1 cellular context compared by ENCODE assay signal in the genomic region with DNA sequence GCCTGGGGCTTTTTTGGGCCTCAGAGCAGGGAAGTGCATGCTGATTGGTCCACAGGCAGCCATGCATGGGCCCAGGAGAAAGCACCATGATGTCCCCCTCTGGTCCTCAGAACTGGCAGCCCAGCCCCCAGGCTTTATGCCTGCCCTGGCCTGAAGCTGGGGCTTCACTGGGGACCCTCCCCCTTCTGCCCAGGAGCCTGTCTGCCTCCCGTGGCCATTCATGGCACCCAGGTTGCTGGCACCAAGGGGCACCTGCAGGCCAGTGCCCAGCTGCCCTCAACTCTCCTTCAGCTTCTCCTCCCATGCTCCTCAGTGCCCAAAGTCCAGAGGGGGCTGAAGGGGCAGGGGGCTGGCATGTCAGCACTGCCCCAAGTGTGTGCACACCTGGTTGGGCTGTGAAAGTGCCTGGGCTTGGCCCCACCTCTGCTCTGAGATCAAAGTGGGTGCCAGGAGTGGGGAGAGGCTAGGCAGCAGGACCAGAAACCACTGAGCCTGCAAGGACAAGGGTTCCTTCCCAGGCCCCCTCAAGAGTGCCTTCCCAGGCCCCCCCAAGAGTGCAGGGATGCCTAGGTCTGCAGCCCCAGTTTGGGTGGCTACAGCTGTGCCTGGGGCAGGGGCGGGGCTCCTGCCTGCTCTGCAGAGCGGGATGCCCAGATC.
TF ChIP-seq lines count a peak whose summit lies in the region.

No MANE protein-coding gene starts in this region.

TF ChIP-seq in WTC11, 78 proteins besides CTCF, POLR2A, EP300 and RAD21:
- TF ChIP-seq CREM (CRISPR knock-in tag; IDR thresholded peaks at IDR 0.05): no peak
- TF ChIP-seq, protein P1, sequence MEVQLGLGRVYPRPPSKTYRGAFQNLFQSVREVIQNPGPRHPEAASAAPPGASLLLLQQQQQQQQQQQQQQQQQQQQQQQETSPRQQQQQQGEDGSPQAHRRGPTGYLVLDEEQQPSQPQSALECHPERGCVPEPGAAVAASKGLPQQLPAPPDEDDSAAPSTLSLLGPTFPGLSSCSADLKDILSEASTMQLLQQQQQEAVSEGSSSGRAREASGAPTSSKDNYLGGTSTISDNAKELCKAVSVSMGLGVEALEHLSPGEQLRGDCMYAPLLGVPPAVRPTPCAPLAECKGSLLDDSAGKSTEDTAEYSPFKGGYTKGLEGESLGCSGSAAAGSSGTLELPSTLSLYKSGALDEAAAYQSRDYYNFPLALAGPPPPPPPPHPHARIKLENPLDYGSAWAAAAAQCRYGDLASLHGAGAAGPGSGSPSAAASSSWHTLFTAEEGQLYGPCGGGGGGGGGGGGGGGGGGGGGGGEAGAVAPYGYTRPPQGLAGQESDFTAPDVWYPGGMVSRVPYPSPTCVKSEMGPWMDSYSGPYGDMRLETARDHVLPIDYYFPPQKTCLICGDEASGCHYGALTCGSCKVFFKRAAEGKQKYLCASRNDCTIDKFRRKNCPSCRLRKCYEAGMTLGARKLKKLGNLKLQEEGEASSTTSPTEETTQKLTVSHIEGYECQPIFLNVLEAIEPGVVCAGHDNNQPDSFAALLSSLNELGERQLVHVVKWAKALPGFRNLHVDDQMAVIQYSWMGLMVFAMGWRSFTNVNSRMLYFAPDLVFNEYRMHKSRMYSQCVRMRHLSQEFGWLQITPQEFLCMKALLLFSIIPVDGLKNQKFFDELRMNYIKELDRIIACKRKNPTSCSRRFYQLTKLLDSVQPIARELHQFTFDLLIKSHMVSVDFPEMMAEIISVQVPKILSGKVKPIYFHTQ (CRISPR knock-in tag; IDR thresholded peaks at IDR 0.05): no peak
- no peak for TF ChIP-seq ZBTB21 (CRISPR knock-in tag; IDR thresholded peaks at IDR 0.05; ENCODE audit: borderline replicate concordance)
- TF ChIP-seq NFATC4 (CRISPR knock-in tag; IDR thresholded peaks at IDR 0.05): no peak
- TF ChIP-seq SMAD3 (CRISPR knock-in tag; IDR thresholded peaks at IDR 0.05; ENCODE audit: borderline replicate concordance): no peak
- TF ChIP-seq, protein P2, sequence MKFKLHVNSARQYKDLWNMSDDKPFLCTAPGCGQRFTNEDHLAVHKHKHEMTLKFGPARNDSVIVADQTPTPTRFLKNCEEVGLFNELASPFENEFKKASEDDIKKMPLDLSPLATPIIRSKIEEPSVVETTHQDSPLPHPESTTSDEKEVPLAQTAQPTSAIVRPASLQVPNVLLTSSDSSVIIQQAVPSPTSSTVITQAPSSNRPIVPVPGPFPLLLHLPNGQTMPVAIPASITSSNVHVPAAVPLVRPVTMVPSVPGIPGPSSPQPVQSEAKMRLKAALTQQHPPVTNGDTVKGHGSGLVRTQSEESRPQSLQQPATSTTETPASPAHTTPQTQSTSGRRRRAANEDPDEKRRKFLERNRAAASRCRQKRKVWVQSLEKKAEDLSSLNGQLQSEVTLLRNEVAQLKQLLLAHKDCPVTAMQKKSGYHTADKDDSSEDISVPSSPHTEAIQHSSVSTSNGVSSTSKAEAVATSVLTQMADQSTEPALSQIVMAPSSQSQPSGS (CRISPR knock-in tag; IDR thresholded peaks at IDR 0.05; ENCODE audit: borderline replicate concordance, low read depth): no peak
